Comparison of ENCODE assay signal across 8 cellular contexts in the genomic region with DNA sequence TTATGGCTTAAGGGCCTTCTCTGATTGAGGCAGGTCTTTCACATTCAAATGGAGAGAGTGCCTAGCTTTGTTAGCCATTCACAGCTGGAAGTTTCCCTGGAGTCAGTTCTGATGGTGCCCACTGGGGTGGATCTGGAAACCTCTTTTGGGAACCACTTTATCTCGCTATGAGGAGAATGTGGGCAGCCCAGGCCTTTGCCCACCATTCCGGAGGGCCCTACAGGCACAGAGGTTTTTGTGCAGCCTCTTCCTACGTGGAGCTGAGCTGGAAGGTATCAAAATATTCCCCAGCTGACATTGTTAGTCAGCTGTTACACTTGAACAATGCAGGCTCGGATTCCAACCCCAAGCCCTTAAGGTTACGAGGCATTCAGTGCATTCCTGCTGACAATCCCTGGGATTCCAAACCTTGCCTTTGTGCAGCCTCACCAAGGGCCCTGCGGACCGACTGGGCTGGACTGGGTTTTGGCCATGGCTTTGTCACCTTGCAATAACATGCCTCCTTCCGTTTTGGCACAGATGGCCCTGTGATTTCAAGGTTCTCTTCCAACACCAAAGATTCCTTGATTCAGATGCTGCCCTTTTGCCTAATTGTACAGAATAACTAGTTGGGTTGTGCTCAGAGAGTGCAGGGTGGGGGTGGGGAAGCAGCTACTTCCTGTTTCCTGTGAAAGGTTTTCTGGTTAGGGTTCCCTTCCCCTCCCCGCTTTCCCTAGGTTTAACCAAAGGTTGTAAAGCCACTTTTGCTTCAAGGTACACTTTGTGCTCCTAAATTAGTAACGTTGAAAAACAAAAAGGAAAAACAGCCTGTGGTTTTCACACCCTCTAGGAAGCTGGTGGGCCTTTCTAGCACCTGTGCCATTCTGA. TPM values are rescaled to one million over a fixed set of nuclear protein-coding genes. Genes with fewer than 3 reads are reported as not detected.
DNase-seq lines count a peak whose midpoint lies in the region; TF ChIP-seq lines count a peak whose summit lies in the region.

No MANE protein-coding gene starts in this region.

- peak overlapping the region; percentile 85 for H3K27ac Mint-ChIP-seq in activated CD4-positive, alpha-beta memory T cell treated with anti-CD3 and anti-CD28 coated beads, Interleukin-2, amount 10 ng/mL, durations not matched to agents 7 days and 5 days

- peaks cover 66% of the 10 kb centered on the region for H3K36me3 Mint-ChIP-seq in activated CD4-positive, alpha-beta memory T cell treated with anti-CD3 and anti-CD28 coated beads, Interleukin-2, amount 10 ng/mL, durations not matched to agents 7 days and 5 days (ENCODE audit: low read depth)

- H3K9me3 ChIP-seq in esophagus (ENCODE audit: control insufficient read depth in 2 of 2, insufficient read depth in 1 of 2, low read depth in 1 of 2, low read length in 1 of 2) (no peaks in the 10 kb centered on the region), mucosa of rectum (ENCODE audit: control insufficient read depth in 2 of 2, low read length in 2 of 2) (no peaks in the 10 kb centered on the region), vagina (no peaks in the 10 kb centered on the region)

- CTCF ChIA-PET in activated CD4-positive, alpha-beta memory T cell treated with anti-CD3 and anti-CD28 coated beads, Interleukin-2, amount 10 ng/mL, durations not matched to agents 7 days and 5 days (lab: Charles Lee), result interaction anchor here (0.6 to 4.6 kb wide), 10 partner anchors 8 to 127 kb away, joined by 3 to 49 read pairs (median 4); a partner anchor contains a TSS

- peak overlapping the region; percentile 35 to 42 for H3K9ac ChIP-seq in mucosa of rectum (ENCODE audit: low read depth in 1 of 2, low read length in 2 of 2)

- TF ChIP-seq CTCF in AG10803 (conservative IDR thresholded peaks at IDR 0.05; ENCODE audit: low read length) (peak; percentile 22; the same call in 1 of the 2 replicates), vagina (IDR thresholded peaks at IDR 0.05) (peak in 1 of 3 experiments; percentile 7), GM20000 (IDR thresholded peaks at IDR 0.05; ENCODE audit: extremely low read depth, missing control alignments) (no peak)

- H3K4me3 ChIP-seq in AG10803 (ENCODE audit: low read length) (no peak overlapping the region), esophagus (ENCODE audit: low read depth in 1 of 2, low read length in 2 of 2) (no peak overlapping the region), mucosa of rectum (ENCODE audit: low read length in 2 of 2) (peak overlapping the region in 1 of 2 donors; percentile 10), vagina (no peak overlapping the region)

- H3K4me1 ChIP-seq in esophagus (ENCODE audit: control insufficient read depth in 2 of 2, insufficient read depth in 2 of 2, low read length in 1 of 2) (peaks cover 9 to 15% of the 10 kb centered on the region in 2 donors), mucosa of rectum (ENCODE audit: control insufficient read depth in 2 of 2, insufficient read depth in 2 of 2, low read length in 2 of 2) (peaks cover 35 to 41% of the 10 kb centered on the region in 2 donors), vagina (peaks cover 60% of the 10 kb centered on the region)

- intact Hi-C loops in vagina (cut with DNase I), result no loop called here

- peak overlapping the region; percentile 0 for H3K4me3 Mint-ChIP-seq in activated CD4-positive, alpha-beta memory T cell treated with anti-CD3 and anti-CD28 coated beads, Interleukin-2, amount 10 ng/mL, durations not matched to agents 7 days and 5 days

- H3K27me3 ChIP-seq in esophagus (ENCODE audit: control insufficient read depth in 1 of 2, insufficient read depth in 2 of 2, low read length in 2 of 2) (no peaks in the 10 kb centered on the region), mucosa of rectum (ENCODE audit: control insufficient read depth in 2 of 2, insufficient read depth in 2 of 2, low read length in 2 of 2) (no peaks in the 10 kb centered on the region), vagina (no peaks in the 10 kb centered on the region)

- TF ChIP-seq POLR2A in vagina (IDR thresholded peaks at IDR 0.05), result no peak

- peak overlapping the region; percentile 71 to 93 for H3K27ac ChIP-seq in esophagus (ENCODE audit: low read depth in 2 of 2, low read length in 1 of 2)
- H3K27ac ChIP-seq in mucosa of rectum (ENCODE audit: low read depth in 2 of 2, low read length in 2 of 2), result peak overlapping the region; percentile 82 to 85
- H3K27ac ChIP-seq in vagina, result peak overlapping the region; percentile 59

- H3K27me3 Mint-ChIP-seq in activated CD4-positive, alpha-beta memory T cell treated with anti-CD3 and anti-CD28 coated beads, Interleukin-2, amount 10 ng/mL, durations not matched to agents 7 days and 5 days, result no peaks in the 10 kb centered on the region

- DNase-seq in AG10803 (ENCODE audit: low read depth) (peak; percentile 81), HT-29 (ENCODE audit: low spot score) (peak; percentile 88), vagina (ENCODE audit: extremely low spot score in 2 of 2) (no peak), RKO (ENCODE audit: low spot score) (no peak), GM20000 (ENCODE audit: low spot score) (no peak)
- peak; percentile 49 for DNase-seq in activated CD4-positive, alpha-beta memory T cell treated with anti-CD3 and anti-CD28 coated beads, Interleukin-2, amount 10 ng/mL, durations not matched to agents 7 days and 5 days

- H3K4me1 Mint-ChIP-seq in activated CD4-positive, alpha-beta memory T cell treated with anti-CD3 and anti-CD28 coated beads, Interleukin-2, amount 10 ng/mL, durations not matched to agents 7 days and 5 days, result peaks cover 51% of the 10 kb centered on the region

- H3K36me3 ChIP-seq in esophagus (ENCODE audit: control insufficient read depth in 2 of 2, insufficient read depth in 2 of 2, low read length in 1 of 2) (peaks cover 0 to 4% of the 10 kb centered on the region in 2 donors), mucosa of rectum (ENCODE audit: control insufficient read depth in 2 of 2, insufficient read depth in 2 of 2, low read length in 2 of 2) (peaks cover 4 to 20% of the 10 kb centered on the region in 2 donors), vagina (peaks cover 0 to 25% of the 10 kb centered on the region in 2 donors)

- no peaks in the 10 kb centered on the region for H3K9me3 Mint-ChIP-seq in activated CD4-positive, alpha-beta memory T cell treated with anti-CD3 and anti-CD28 coated beads, Interleukin-2, amount 10 ng/mL, durations not matched to agents 7 days and 5 days

- POLR2A ChIA-PET in activated CD4-positive, alpha-beta memory T cell treated with anti-CD3 and anti-CD28 coated beads, Interleukin-2, amount 10 ng/mL, durations not matched to agents 7 days and 5 days (lab: Charles Lee), result interaction anchor here (0.7 to 5.5 kb wide), 23 partner anchors 10 to 371 kb away, joined by 3 to 42 read pairs (median 4); a partner anchor contains a TSS

- WGBS in esophagus, 2 donors, result 30 to 35% methylated on average over 10 of the region's 10 CpGs

RNA-seq across cellular contexts. Expression of a gene that starts 27.1 kb away (rescaled TPM):
- total RNA-seq in HT-29 (2014; rRNA removed; shearing (Covaris generic)), result 220 and 231 TPM in 2 replicates
- 100 to 1,000 TPM; 150 TPM for total RNA-seq in activated CD4-positive, alpha-beta memory T cell treated with anti-CD3 and anti-CD28 coated beads, Interleukin-2, amount 10 ng/mL, durations not matched to agents 7 days and 5 days
- 10 to 100 TPM; 17.1 to 53.4 TPM for polyA plus RNA-seq in esophagus
- total RNA-seq in vagina, result 32.7 TPM

RNA-seq across cellular contexts. Expression of a gene that starts 44.1 kb away (rescaled TPM):
- 27.5 and 36.7 TPM in 2 replicates for total RNA-seq in HT-29 (2014; rRNA removed; shearing (Covaris generic))
- total RNA-seq in activated CD4-positive, alpha-beta memory T cell treated with anti-CD3 and anti-CD28 coated beads, Interleukin-2, amount 10 ng/mL, durations not matched to agents 7 days and 5 days, result 100 to 1,000 TPM in 1 of 2 experiments, 10 to 100 TPM in 1; 98.3 to 104 TPM
- polyA plus RNA-seq in esophagus, result 10 to 100 TPM in 1 of 2 donors, 1 to 10 TPM in 1; 8.4 to 13.5 TPM
- 21.9 TPM for total RNA-seq in vagina

Comparison
In these comparisons a context has a peak if more than half of its experiments do, and no peak if none do; other contexts are left out.
1. DNase-seq: peak in AG10803 (single experiment), HT-29 (single experiment) and activated CD4-positive, alpha-beta memory T cell treated with anti-CD3 and anti-CD28 coated beads, Interleukin-2, amount 10 ng/mL, durations not matched to agents 7 days and 5 days (single experiment); none in vagina (0 of 2), RKO (single experiment) and GM20000 (single experiment).
2. Peak in every context shown above with its lines, with median percentiles within 50 percentile points of each other: H3K27ac ChIP-seq.